Comparison of ENCODE assay signal across 23 cellular contexts in the genomic region with DNA sequence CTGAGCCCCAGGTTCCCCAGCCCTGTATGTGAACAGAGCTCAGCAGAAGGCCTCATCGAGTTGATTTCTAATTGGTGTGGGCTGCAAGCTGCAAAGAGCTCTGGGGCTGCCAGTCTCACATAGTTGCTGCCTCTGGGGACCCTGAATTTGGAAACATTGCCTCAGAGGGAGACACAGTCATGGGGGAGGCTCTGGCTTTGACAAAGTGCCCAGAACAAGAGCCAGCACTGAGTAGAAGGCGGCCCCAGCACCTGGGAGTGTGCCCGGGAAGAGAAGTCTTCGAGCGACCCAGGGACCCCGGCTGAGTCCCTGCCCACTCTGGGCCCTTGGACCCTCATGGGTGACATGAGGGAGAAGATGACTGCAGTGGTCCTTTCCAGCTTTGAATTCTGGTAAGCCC. TPM values are rescaled to one million over a fixed set of nuclear protein-coding genes. Genes with fewer than 3 reads are reported as not detected.
"Had no signal": no experiment of that assay in that cellular context is flagged by ENCODE, and none has a peak within 500 bp of the region (broad histone marks: within the 10 kb centered on the region; RNA-seq: fewer than 3 reads in every experiment).

No MANE protein-coding gene starts in this region.

- H3K36me3 ChIP-seq: breast epithelium, esophagus muscularis mucosa, neutrophil, tibial nerve, vagina, WERI-Rb-1 had no signal

- H3K27ac ChIP-seq: breast epithelium, esophagus muscularis mucosa, hepatocyte, neutrophil, parathyroid adenoma, vagina, WERI-Rb-1 had no signal

- H3K4me1 ChIP-seq: breast epithelium, parathyroid adenoma had no signal

- H3K4me3 ChIP-seq: breast epithelium, esophagus muscularis mucosa, hepatocyte, lung, tibial nerve, vagina had no signal

- ATAC-seq: left lobe of liver; natural killer cell treated with Interleukin-12 subunit alpha and Interleukin-12 subunit beta and Interleukin-15 and Interleukin-18, amount 100 ng/mL, for 72 hours had no signal

- DNase-seq: activated CD4-positive, alpha-beta T cell treated with anti-CD3 and anti-CD28 coated beads for 1 hour; activated CD8-positive, alpha-beta memory T cell treated with anti-CD3 and anti-CD28 coated beads for 24 hours; activated CD8-positive, alpha-beta memory T cell treated with anti-CD3 and anti-CD28 coated beads, Interleukin-2, amount 50 U/mL, for 48 hours; activated effector memory CD4-positive, alpha-beta T cell treated with Interleukin-2 at 50 U/mL for 16 hours; activated naive CD4-positive, alpha-beta T cell treated with anti-CD3 and anti-CD28 coated beads, Interleukin-2, amount 10 ng/mL, durations not matched to agents 7 days and 5 days; activated T-cell treated with anti-CD3 and anti-CD28 coated beads, Interleukin-2, amount 50 U/mL, for 48 hours; effector CD8-positive, alpha-beta T cell; stimulated activated CD4-positive, alpha-beta T cell treated with anti-CD3 and anti-CD28 coated beads, Interleukin-2, amount 100 ng/mL, for 24 hours; stimulated activated naive CD4-positive, alpha-beta T cell treated with Interleukin-2 at 50 U/mL for 16 hours; WERI-Rb-1 had no signal

- H3K27me3 ChIP-seq: vagina had no signal

- H3K9me3 ChIP-seq: breast epithelium, esophagus muscularis mucosa, neutrophil, tibial nerve, vagina had no signal

RNA-seq across cellular contexts. Expression of gene NTRK3, which starts 7.3 kb away (rescaled TPM):
- total RNA-seq: endothelial cell of umbilical vein; fibroblast of villous mesenchyme; T-helper 2 cell treated with Interferon-gamma antibody and Interleukin-4, amounts not matched to agents 100 ng/mL and 5 ng/mL, for 36 hours had no signal
- polyA plus RNA-seq: endothelial cell of umbilical vein had no signal
